24 cellular contexts compared by ENCODE assay signal in the genomic region with DNA sequence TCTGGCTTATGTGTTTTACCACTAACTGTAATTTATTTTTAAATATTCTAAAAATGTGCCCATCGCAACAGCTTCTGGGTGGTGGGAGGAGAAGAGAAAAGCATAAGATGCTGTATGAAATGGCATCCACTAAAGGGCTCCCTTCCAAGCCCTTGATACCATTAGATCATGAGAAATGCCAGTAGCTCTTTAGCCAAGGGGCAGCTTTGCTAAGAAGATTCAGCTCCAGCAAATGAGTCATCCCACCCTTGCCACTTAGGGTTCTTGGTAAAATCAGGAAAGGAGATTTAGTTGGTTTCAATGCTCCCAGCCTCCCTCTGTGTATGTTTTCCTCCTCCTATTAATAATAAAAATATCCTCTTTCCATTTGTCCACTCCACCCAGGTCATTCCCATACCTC.
"Had no signal": no experiment of that assay in that cellular context is flagged by ENCODE, and none has a peak within 500 bp of the region (broad histone marks: within the 10 kb centered on the region; RNA-seq: fewer than 3 reads in every experiment).

No MANE protein-coding gene starts in this region.

- H3K4me1 ChIP-seq: gastrocnemius medialis, prostate gland, right atrium auricular region, upper lobe of right lung had no signal

- H3K9me3 ChIP-seq: gastrocnemius medialis, prostate gland, right atrium auricular region, thyroid gland, upper lobe of right lung had no signal

- DNase-seq: activated CD4-positive, alpha-beta memory T cell treated with anti-CD3 and anti-CD28 coated beads, Interleukin-2, amount 10 ng/mL, durations not matched to agents 7 days and 5 days; activated CD4-positive, alpha-beta T cell treated with anti-CD3 and anti-CD28 coated beads, Interleukin-2, amount 10 ng/mL, durations not matched to agents 24 days and 14 days; activated effector memory CD4-positive, alpha-beta T cell treated with Interleukin-2 at 50 U/mL for 16 hours; activated naive CD4-positive, alpha-beta T cell treated with anti-CD3 and anti-CD28 coated beads, Interleukin-2, amount 50 U/mL, for 16 hours; activated naive CD8-positive, alpha-beta T cell treated with anti-CD3 and anti-CD28 coated beads, Interleukin-2, amount 50 U/mL, for 24 hours; activated T-cell treated with anti-CD3 and anti-CD28 coated beads, Interleukin-2, amount 50 U/mL, for 72 hours; brain microvascular endothelial cell; caudate nucleus; effector memory CD4-positive, alpha-beta T cell; gastrocnemius medialis; head of caudate nucleus; left ventricle myocardium superior; stimulated activated CD4-positive, alpha-beta T cell treated with anti-CD3 and anti-CD28 coated beads, Interleukin-12 subunit alpha, Interleukin-12 subunit beta, amount 100 ng/mL, for 4 hours; stimulated activated CD4-positive, alpha-beta T cell treated with anti-CD3 and anti-CD28 coated beads, Interleukin-4, amount 100 ng/mL, for 4 hours; stimulated activated naive CD8-positive, alpha-beta T cell treated with anti-CD3 and anti-CD28 coated beads, Interleukin-15, Interleukin-2, amounts not matched to agents 100 U/mL and 50 U/mL, for 24 hours; T-helper 2 cell; thyroid gland; upper lobe of right lung had no signal

- ATAC-seq: activated CD4-positive, CD25-positive, alpha-beta regulatory T cell treated with anti-CD3 and anti-CD28 coated beads, Interleukin-2, amount 50 U/mL, for 24 hours; activated naive CD8-positive, alpha-beta T cell treated with anti-CD3 and anti-CD28 coated beads, Interleukin-2, amount 50 U/mL, for 24 hours; activated T-cell treated with anti-CD3 and anti-CD28 coated beads, Interleukin-2, amount 50 U/mL, for 72 hours; esophagus mucosa; gastrocnemius medialis; left ventricle myocardium superior; natural killer cell treated with Interleukin-12 subunit alpha and Interleukin-12 subunit beta and Interleukin-15 and Interleukin-18, amount 100 ng/mL, for 72 hours; stimulated activated naive CD8-positive, alpha-beta T cell treated with anti-CD3 and anti-CD28 coated beads, Interleukin-15, Interleukin-2, amounts not matched to agents 100 U/mL and 50 U/mL, for 24 hours; upper lobe of right lung had no signal

- H3K27me3 ChIP-seq: brain microvascular endothelial cell, gastrocnemius medialis, right atrium auricular region, thyroid gland, upper lobe of right lung had no signal

- H3K36me3 ChIP-seq: brain microvascular endothelial cell, gastrocnemius medialis, prostate gland, right atrium auricular region, thyroid gland, upper lobe of right lung had no signal

- H3K27ac ChIP-seq: brain microvascular endothelial cell, gastrocnemius medialis, prostate gland, right atrium auricular region, thyroid gland, upper lobe of right lung, VCaP had no signal

- H3K4me3 ChIP-seq: gastrocnemius medialis, prostate gland, right atrium auricular region, thyroid gland, upper lobe of right lung had no signal
